ENCODE assay signal across 12 cellular contexts in genomic region chr6:12472601-12473038, GRCh38.
DNase-seq lines count a peak whose midpoint lies in the region; ATAC-seq, FAIRE-seq and TF ChIP-seq lines count a peak whose summit lies in the region.
"Had no signal": no experiment of that assay in that cellular context is flagged by ENCODE, and none has a peak within 500 bp of the region (broad histone marks: within the 10 kb centered on the region; RNA-seq: fewer than 3 reads in every experiment).

No MANE protein-coding gene starts in this region.

- no peak for TF ChIP-seq CTCF in AG10803 (conservative IDR thresholded peaks at IDR 0.05; ENCODE audit: low read length)

- H2BK5ac ChIP-seq in mesenchymal stem cell (ENCODE audit: low read depth, low read length, poor library complexity, severe bottlenecking): no peak overlapping the region

- H3K4me1 ChIP-seq in mesenchymal stem cell (ENCODE audit: control insufficient read depth, insufficient read depth, low read depth, low read length): peaks cover 1% of the 10 kb centered on the region

- peak overlapping the region in 1 of 2 experiments; percentile 58 for H3K4ac ChIP-seq in mesenchymal stem cell (ENCODE audit: low read depth in 1 of 2, low read length in 2 of 2)

- peak overlapping the region in 1 of 2 experiments; percentile 44 for H2BK12ac ChIP-seq in mesenchymal stem cell (ENCODE audit: low read length in 2 of 2)

- no peak overlapping the region for H3K27ac ChIP-seq in mesenchymal stem cell (ENCODE audit: low read length, poor library complexity, severe bottlenecking)
- H3K27ac ChIP-seq: BLaER1 treated with 17β-estradiol and CSF1 and Interleukin-3, amounts not matched to agents 10 nM and 100 nM had no signal

- WGBS in mesenchymal stem cell: 73% methylated on average over 4 of the region's 4 CpGs

- no peak overlapping the region for H3K14ac ChIP-seq in mesenchymal stem cell (ENCODE audit: low read length in 2 of 2)

- no peaks in the 10 kb centered on the region for H3K9me3 Mint-ChIP-seq in activated CD4-positive, alpha-beta T cell treated with anti-CD3 and anti-CD28 coated beads for 36 hours (ENCODE audit: low read depth)
- H3K9me3 Mint-ChIP-seq: activated B cell treated with CpG ODN at 0.5 μM for 24 hours had no signal

- no peak overlapping the region for H3K4me3 ChIP-seq in AG10803 (ENCODE audit: low read length)
- H3K4me3 ChIP-seq in MG63: no peak overlapping the region
- H3K4me3 ChIP-seq in mesenchymal stem cell (ENCODE audit: insufficient read depth in 1 of 2, low read depth in 1 of 2, low read length in 2 of 2): no peak overlapping the region
- H3K4me3 ChIP-seq: BLaER1 treated with 17β-estradiol and CSF1 and Interleukin-3, amounts not matched to agents 10 nM and 100 nM; GM12878 had no signal

- no peak overlapping the region for H2AFZ ChIP-seq in mesenchymal stem cell (ENCODE audit: low read depth, low read length)

- no peak overlapping the region for H3K4me2 ChIP-seq in mesenchymal stem cell (ENCODE audit: low read length, poor library complexity, severe bottlenecking)
- H3K4me2 ChIP-seq: BLaER1 treated with 17β-estradiol and CSF1 and Interleukin-3, amounts not matched to agents 10 nM and 100 nM had no signal

- no peak overlapping the region for H3K27ac Mint-ChIP-seq in activated CD4-positive, alpha-beta T cell treated with anti-CD3 and anti-CD28 coated beads for 36 hours
- H3K27ac Mint-ChIP-seq: activated B cell treated with CpG ODN at 0.5 μM for 24 hours had no signal

- peaks cover 14% of the 10 kb centered on the region for H3K27me3 Mint-ChIP-seq in activated CD4-positive, alpha-beta T cell treated with anti-CD3 and anti-CD28 coated beads for 36 hours

- no peak overlapping the region for H3K18ac ChIP-seq in mesenchymal stem cell (ENCODE audit: low read depth in 1 of 2, low read length in 2 of 2)

- H3K4me3 Mint-ChIP-seq in activated CD4-positive, alpha-beta T cell treated with anti-CD3 and anti-CD28 coated beads for 36 hours: no peak overlapping the region
- H3K4me3 Mint-ChIP-seq: activated B cell treated with CpG ODN at 0.5 μM for 24 hours had no signal

- no peaks in the 10 kb centered on the region for H3K36me3 Mint-ChIP-seq in activated CD4-positive, alpha-beta T cell treated with anti-CD3 and anti-CD28 coated beads for 36 hours (ENCODE audit: low read depth)

- peak; percentile 95 for ATAC-seq in esophagus mucosa
- no peak for ATAC-seq in activated CD4-positive, alpha-beta T cell treated with anti-CD3 and anti-CD28 coated beads for 36 hours
- ATAC-seq in GM19452 (IDR thresholded peaks at IDR 0.05; ENCODE audit: unreplicated experiment): no peak
- ATAC-seq: GM12878 had no signal

- CTCF ChIA-PET in activated CD4-positive, alpha-beta T cell treated with anti-CD3 and anti-CD28 coated beads for 36 hours (lab: Charles Lee): no interaction called here

- POLR2A ChIA-PET in activated CD4-positive, alpha-beta T cell treated with anti-CD3 and anti-CD28 coated beads for 36 hours (lab: Charles Lee): no interaction called here

- H4K8ac ChIP-seq in mesenchymal stem cell (ENCODE audit: low read length): peak overlapping the region; percentile 56

- no peak overlapping the region for H2AK5ac ChIP-seq in mesenchymal stem cell (ENCODE audit: low read length, severe bottlenecking)

- H3K9ac ChIP-seq in mesenchymal stem cell (ENCODE audit: low read length): peak overlapping the region; percentile 79
- H3K9ac ChIP-seq: BLaER1 treated with 17β-estradiol and CSF1 and Interleukin-3, amounts not matched to agents 10 nM and 100 nM had no signal

- H2BK15ac ChIP-seq in mesenchymal stem cell (ENCODE audit: low read depth, poor library complexity, severe bottlenecking): no peak overlapping the region

- H3K79me1 ChIP-seq in mesenchymal stem cell (replicated peaks; ENCODE audit: low read length, poor library complexity, severe bottlenecking): no peaks in the 10 kb centered on the region

- no peak overlapping the region for H2BK120ac ChIP-seq in mesenchymal stem cell (ENCODE audit: low read depth, low read length)

- peaks cover 8% of the 10 kb centered on the region for H3K9me3 ChIP-seq in MG63
- no peaks in the 10 kb centered on the region for H3K9me3 ChIP-seq in mesenchymal stem cell (ENCODE audit: control insufficient read depth, low read length)
- H3K9me3 ChIP-seq: BLaER1 treated with 17β-estradiol and CSF1 and Interleukin-3, amounts not matched to agents 10 nM and 100 nM had no signal

- no peaks in the 10 kb centered on the region for H3K4me1 Mint-ChIP-seq in activated CD4-positive, alpha-beta T cell treated with anti-CD3 and anti-CD28 coated beads for 36 hours
- H3K4me1 Mint-ChIP-seq: activated B cell treated with CpG ODN at 0.5 μM for 24 hours had no signal

- intact Hi-C loops in activated CD4-positive, alpha-beta T cell treated with anti-CD3 and anti-CD28 coated beads for 36 hours (cut with DNase I, micrococcal nuclease): no loop called here

- no peak for FAIRE-seq in H54 (lab: Jason Lieb, UNC)
- FAIRE-seq: GM12878 had no signal

- no peak overlapping the region for H4K91ac ChIP-seq in mesenchymal stem cell (ENCODE audit: low read length)

- TF ChIP-seq POLR2A in H54 (IDR thresholded peaks at IDR 0.05; ENCODE audit: low read depth, low read length): no peak

- H3K23ac ChIP-seq in mesenchymal stem cell (ENCODE audit: low read length in 2 of 2): no peak overlapping the region

- H3K36me3 ChIP-seq in MG63 (no peaks in the 10 kb centered on the region), mesenchymal stem cell (ENCODE audit: control insufficient read depth in 1 of 2, insufficient read depth in 2 of 2, low read depth in 1 of 2, low read length in 2 of 2) (no peaks in the 10 kb centered on the region)
- H3K36me3 ChIP-seq: BLaER1 treated with 17β-estradiol and CSF1 and Interleukin-3, amounts not matched to agents 10 nM and 100 nM had no signal

- no peaks in the 10 kb centered on the region for H3K27me3 ChIP-seq in MG63
- no peaks in the 10 kb centered on the region for H3K27me3 ChIP-seq in mesenchymal stem cell (ENCODE audit: control insufficient read depth in 1 of 2, insufficient read depth in 1 of 2, low read length in 2 of 2)
- H3K27me3 ChIP-seq: BLaER1 treated with 17β-estradiol and CSF1 and Interleukin-3, amounts not matched to agents 10 nM and 100 nM had no signal

- DNase-seq in AG10803 (ENCODE audit: low read depth) (peak; percentile 83), MG63 (peak; percentile 86), mesenchymal stem cell (peak; percentile 80), H54 (ENCODE audit: insufficient read length, low spot score) (no peak)
- DNase-seq in activated CD4-positive, alpha-beta T cell treated with anti-CD3 and anti-CD28 coated beads for 36 hours: no peak
- no peak for DNase-seq in stimulated activated CD4-positive, alpha-beta T cell treated with anti-CD3 and anti-CD28 coated beads, Interleukin-12 subunit alpha, Interleukin-12 subunit beta, amount 100 ng/mL, for 4 hours
- DNase-seq: activated B cell treated with CpG ODN at 0.5 μM for 24 hours, activated gamma-delta T cell treated with Interleukin-2 at 50 U/mL for 16 hours had no signal

Comparison
In these comparisons a context has a peak if more than half of its experiments do, and no peak if none do; other contexts are left out.
1. DNase-seq: peak in AG10803 (single experiment), MG63 (single experiment) and mesenchymal stem cell (single experiment); none in activated CD4-positive, alpha-beta T cell treated with anti-CD3 and anti-CD28 coated beads for 36 hours (single experiment), stimulated activated CD4-positive, alpha-beta T cell treated with anti-CD3 and anti-CD28 coated beads, Interleukin-12 subunit alpha, Interleukin-12 subunit beta, amount 100 ng/mL, for 4 hours (single experiment) and H54 (single experiment).